Comparison of ENCODE assay signal across 21 cellular contexts in the genomic region with DNA sequence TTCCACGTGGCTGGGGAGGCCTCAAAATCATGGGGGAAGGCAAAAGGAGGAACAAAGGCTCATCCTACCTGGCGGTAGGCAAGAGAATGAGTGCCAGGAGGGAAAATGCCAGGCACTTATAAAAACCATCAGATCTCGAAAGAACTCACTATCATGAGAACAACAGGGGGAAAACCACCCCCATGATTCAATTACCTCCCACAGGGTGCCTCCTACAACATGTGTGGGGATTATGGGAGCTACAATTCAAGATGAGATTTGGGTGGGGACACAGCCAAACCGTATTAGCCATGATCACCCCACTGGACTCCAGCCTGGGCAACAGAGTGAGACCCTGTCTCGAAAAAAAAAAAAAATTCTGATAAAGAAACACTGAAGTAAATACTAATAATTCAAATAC.
DNase-seq lines count a peak whose midpoint lies in the region; ATAC-seq and TF ChIP-seq lines count a peak whose summit lies in the region.
"Had no signal": no experiment of that assay in that cellular context is flagged by ENCODE, and none has a peak within 500 bp of the region (broad histone marks: within the 10 kb centered on the region; RNA-seq: fewer than 3 reads in every experiment).

No MANE protein-coding gene starts in this region.

- no peaks in the 10 kb centered on the region for H3K9me3 Mint-ChIP-seq in activated naive CD8-positive, alpha-beta T cell treated with anti-CD3 and anti-CD28 coated beads, Interleukin-2, amount 10 ng/mL, durations not matched to agents 7 days and 5 days
- no peaks in the 10 kb centered on the region for H3K9me3 Mint-ChIP-seq in activated naive CD8-positive, alpha-beta T cell treated with anti-CD3 and anti-CD28 coated beads for 36 hours
- H3K9me3 Mint-ChIP-seq in IgD-negative memory B cell, result peaks cover 0 to 6% (median 4%) of the 10 kb centered on the region in 3 donors
- H3K9me3 Mint-ChIP-seq in endothelial cell (ENCODE audit: unreplicated experiment), result no peaks in the 10 kb centered on the region
- H3K9me3 Mint-ChIP-seq in stimulated activated naive B cell treated with anti-CD40 and anti-IgM and Interleukin-4, amounts not matched to agents 10 μg/mL and 1 μg/mL and 100 μg/mL, for 72 hours, result peaks cover 10% of the 10 kb centered on the region in 2 donors

- ATAC-seq in activated naive CD8-positive, alpha-beta T cell treated with anti-CD3 and anti-CD28 coated beads, Interleukin-2, amount 10 ng/mL, durations not matched to agents 7 days and 5 days (ENCODE audit: low read depth), result no peak
- ATAC-seq in stimulated activated naive B cell treated with anti-CD40 and anti-IgM and Interleukin-4, amounts not matched to agents 10 μg/mL and 1 μg/mL and 100 μg/mL, for 72 hours (replicated peaks), result no peak
- no peak for ATAC-seq in GM21447 (IDR thresholded peaks at IDR 0.05; ENCODE audit: unreplicated experiment)
- no peak for ATAC-seq in HG02981 (IDR thresholded peaks at IDR 0.05; ENCODE audit: unreplicated experiment)
- ATAC-seq: HCT116 had no signal

- H3K36me3 Mint-ChIP-seq in activated naive CD8-positive, alpha-beta T cell treated with anti-CD3 and anti-CD28 coated beads, Interleukin-2, amount 10 ng/mL, durations not matched to agents 7 days and 5 days, result peaks cover 19% of the 10 kb centered on the region
- H3K36me3 Mint-ChIP-seq in activated naive CD8-positive, alpha-beta T cell treated with anti-CD3 and anti-CD28 coated beads for 36 hours, result peaks cover 5% of the 10 kb centered on the region
- H3K36me3 Mint-ChIP-seq in IgD-negative memory B cell (peaks cover 6% of the 10 kb centered on the region), endothelial cell (ENCODE audit: low read depth, unreplicated experiment) (no peaks in the 10 kb centered on the region)
- H3K36me3 Mint-ChIP-seq in stimulated activated naive B cell treated with anti-CD40 and anti-IgM and Interleukin-4, amounts not matched to agents 10 μg/mL and 1 μg/mL and 100 μg/mL, for 72 hours, result peaks cover 26 to 44% of the 10 kb centered on the region in 2 donors

- peak overlapping the region; percentile 6 for H3K27ac Mint-ChIP-seq in activated naive CD8-positive, alpha-beta T cell treated with anti-CD3 and anti-CD28 coated beads, Interleukin-2, amount 10 ng/mL, durations not matched to agents 7 days and 5 days
- no peak overlapping the region for H3K27ac Mint-ChIP-seq in activated naive CD8-positive, alpha-beta T cell treated with anti-CD3 and anti-CD28 coated beads for 36 hours
- H3K27ac Mint-ChIP-seq in IgD-negative memory B cell, result peak overlapping the region; percentile 44 to 73 (median 54)
- peak overlapping the region; percentile 15 for H3K27ac Mint-ChIP-seq in endothelial cell (ENCODE audit: unreplicated experiment)
- H3K27ac Mint-ChIP-seq in stimulated activated naive B cell treated with anti-CD40 and anti-IgM and Interleukin-4, amounts not matched to agents 10 μg/mL and 1 μg/mL and 100 μg/mL, for 72 hours, result peak overlapping the region; percentile 93

- peaks cover 7% of the 10 kb centered on the region for H3K4me1 Mint-ChIP-seq in activated naive CD8-positive, alpha-beta T cell treated with anti-CD3 and anti-CD28 coated beads, Interleukin-2, amount 10 ng/mL, durations not matched to agents 7 days and 5 days
- peaks cover 12% of the 10 kb centered on the region for H3K4me1 Mint-ChIP-seq in activated naive CD8-positive, alpha-beta T cell treated with anti-CD3 and anti-CD28 coated beads for 36 hours
- H3K4me1 Mint-ChIP-seq in IgD-negative memory B cell, result peaks cover 43 to 57% (median 54%) of the 10 kb centered on the region in 3 donors
- H3K4me1 Mint-ChIP-seq in endothelial cell (ENCODE audit: unreplicated experiment), result peaks cover 18% of the 10 kb centered on the region
- peaks cover 30 to 49% of the 10 kb centered on the region in 2 donors for H3K4me1 Mint-ChIP-seq in stimulated activated naive B cell treated with anti-CD40 and anti-IgM and Interleukin-4, amounts not matched to agents 10 μg/mL and 1 μg/mL and 100 μg/mL, for 72 hours

- H3K27me3 Mint-ChIP-seq in activated naive CD8-positive, alpha-beta T cell treated with anti-CD3 and anti-CD28 coated beads, Interleukin-2, amount 10 ng/mL, durations not matched to agents 7 days and 5 days, result no peaks in the 10 kb centered on the region
- H3K27me3 Mint-ChIP-seq in activated naive CD8-positive, alpha-beta T cell treated with anti-CD3 and anti-CD28 coated beads for 36 hours, result no peaks in the 10 kb centered on the region
- H3K27me3 Mint-ChIP-seq in IgD-negative memory B cell, result no peaks in the 10 kb centered on the region
- H3K27me3 Mint-ChIP-seq in endothelial cell (ENCODE audit: unreplicated experiment), result peaks cover 2% of the 10 kb centered on the region
- no peaks in the 10 kb centered on the region for H3K27me3 Mint-ChIP-seq in stimulated activated naive B cell treated with anti-CD40 and anti-IgM and Interleukin-4, amounts not matched to agents 10 μg/mL and 1 μg/mL and 100 μg/mL, for 72 hours

- no peak overlapping the region for H3K4me3 Mint-ChIP-seq in activated naive CD8-positive, alpha-beta T cell treated with anti-CD3 and anti-CD28 coated beads, Interleukin-2, amount 10 ng/mL, durations not matched to agents 7 days and 5 days
- H3K4me3 Mint-ChIP-seq in activated naive CD8-positive, alpha-beta T cell treated with anti-CD3 and anti-CD28 coated beads for 36 hours, result no peak overlapping the region
- H3K4me3 Mint-ChIP-seq in IgD-negative memory B cell (peak overlapping the region in 2 of 4 donors; percentile 77 to 83), endothelial cell (ENCODE audit: unreplicated experiment) (no peak overlapping the region)
- peak overlapping the region in 1 of 2 donors; percentile 47 for H3K4me3 Mint-ChIP-seq in stimulated activated naive B cell treated with anti-CD40 and anti-IgM and Interleukin-4, amounts not matched to agents 10 μg/mL and 1 μg/mL and 100 μg/mL, for 72 hours

- DNase-seq in activated naive CD8-positive, alpha-beta T cell treated with anti-CD3 and anti-CD28 coated beads, Interleukin-2, amount 10 ng/mL, durations not matched to agents 7 days and 5 days, result no peak
- DNase-seq in activated naive CD8-positive, alpha-beta T cell treated with anti-CD3 and anti-CD28 coated beads for 36 hours, result no peak
- no peak for DNase-seq in endothelial cell (ENCODE audit: low spot score)
- DNase-seq in stimulated activated naive B cell treated with anti-CD40 and anti-IgM and Interleukin-4, amounts not matched to agents 10 μg/mL and 1 μg/mL and 100 μg/mL, for 72 hours, result no peak
- no peak for DNase-seq in activated naive CD4-positive, alpha-beta T cell treated with Interleukin-2 at 50 U/mL for 16 hours
- DNase-seq: 8988T; DMS79; GOT3; Karpas-422; MV-4-11; NCI-H1105 treated with DMSO at 0.1 percent for 48 hours; NCI-H2029 treated with DMSO at 0.1 percent for 48 hours; NCI-H2171 treated with DMSO at 0.1 percent for 48 hours; NCI-H446 treated with DMSO at 0.1 percent for 48 hours; NK-92 treated with Interleukin-12 subunit alpha and Interleukin-12 subunit beta, amount 100 ng/mL, for 24 hours; Peyer's patch; SJCRH30 had no signal

- POLR2A ChIA-PET in activated naive CD8-positive, alpha-beta T cell treated with anti-CD3 and anti-CD28 coated beads, Interleukin-2, amount 10 ng/mL, durations not matched to agents 7 days and 5 days (lab: Charles Lee), result no interaction called here

- no peak for TF ChIP-seq CTCF in endothelial cell (IDR thresholded peaks at IDR 0.05; ENCODE audit: unreplicated experiment)
